22 cellular contexts compared by ENCODE assay signal in the genomic region with DNA sequence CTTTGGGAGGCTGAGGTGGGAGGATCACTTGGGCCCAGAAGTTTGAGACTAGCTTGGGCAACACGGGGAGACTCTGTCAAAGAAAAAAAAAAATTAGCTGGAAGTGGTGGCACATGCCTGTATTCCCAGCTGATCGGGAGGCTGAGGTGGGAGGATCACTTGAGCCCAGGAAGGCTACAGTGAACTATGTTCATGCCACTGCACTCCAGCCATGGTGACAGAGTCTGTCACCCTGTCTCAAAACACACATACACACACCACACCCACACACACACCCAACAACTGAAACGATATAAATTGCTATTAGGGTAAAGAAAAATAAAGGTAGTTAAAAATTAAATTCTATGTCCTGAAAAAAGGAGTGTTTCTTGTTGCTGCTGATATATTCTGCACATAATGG. TPM values are rescaled to one million over a fixed set of nuclear protein-coding genes. Genes with fewer than 3 reads are reported as not detected.
A peak's percentile ranks its signal among the peaks of the same experiment; 100 is the strongest.
DNase-seq lines count a peak whose midpoint lies in the region; ATAC-seq and TF ChIP-seq lines count a peak whose summit lies in the region.
"Had no signal": no experiment of that assay in that cellular context is flagged by ENCODE, and none has a peak within 500 bp of the region (broad histone marks: within the 10 kb centered on the region; RNA-seq: fewer than 3 reads in every experiment).

No MANE protein-coding gene starts in this region.

- TF ChIP-seq CTCF in KMS-11 (conservative IDR thresholded peaks at IDR 0.05; ENCODE audit: low read depth, low read length) (no peak), progenitor cell of endocrine pancreas (IDR thresholded peaks at IDR 0.05; ENCODE audit: unreplicated experiment) (no peak)

- no peak overlapping the region for H3K4ac ChIP-seq in mesendoderm (ENCODE audit: low read depth, low read length)

- H3K4me1 ChIP-seq in KMS-11 (ENCODE audit: low read depth, poor library complexity, severe bottlenecking), result peaks cover 97% of the 10 kb centered on the region
- no peaks in the 10 kb centered on the region for H3K4me1 ChIP-seq in mesendoderm (ENCODE audit: control insufficient read depth, low read depth, low read length)

- H4K20me1 ChIP-seq in KMS-11 (ENCODE audit: insufficient read depth), result peaks cover 81% of the 10 kb centered on the region

- peak overlapping the region; percentile 81 for H3K27ac Mint-ChIP-seq in activated CD8-positive, alpha-beta memory T cell treated with anti-CD3 and anti-CD28 coated beads, Interleukin-2, amount 10 ng/mL, durations not matched to agents 7 days and 5 days
- H3K27ac Mint-ChIP-seq in central memory CD8-positive, alpha-beta T cell (ENCODE audit: low read depth), result peak overlapping the region; percentile 80
- H3K27ac Mint-ChIP-seq in progenitor cell of endocrine pancreas, result peak overlapping the region; percentile 56
- H3K27ac Mint-ChIP-seq: activated naive CD8-positive, alpha-beta T cell treated with anti-CD3 and anti-CD28 coated beads, Interleukin-2, amount 10 ng/mL, durations not matched to agents 7 days and 5 days; stimulated activated naive CD8-positive, alpha-beta T cell treated with anti-CD3 and anti-CD28 coated beads, Interleukin-15, amount 100 ng/mL, for 72 hours had no signal

- H2BK5ac ChIP-seq in mesendoderm (ENCODE audit: low read length), result no peak overlapping the region

- H3K27me3 ChIP-seq in KMS-11 (ENCODE audit: insufficient read depth, low read depth) (no peaks in the 10 kb centered on the region), mesendoderm (ENCODE audit: insufficient read depth, low read length, poor library complexity) (no peaks in the 10 kb centered on the region)
- H3K27me3 ChIP-seq: hepatocyte, SJCRH30 had no signal

- no peak overlapping the region for H2BK120ac ChIP-seq in mesendoderm (ENCODE audit: low read depth, low read length)

- no peak for ATAC-seq in activated CD8-positive, alpha-beta memory T cell treated with anti-CD3 and anti-CD28 coated beads, Interleukin-2, amount 10 ng/mL, durations not matched to agents 7 days and 5 days
- ATAC-seq in central memory CD8-positive, alpha-beta T cell (replicated peaks; ENCODE audit: extremely low read depth, poor library complexity, severe bottlenecking), result no peak
- ATAC-seq: left cardiac atrium had no signal

- peaks cover 14% of the 10 kb centered on the region for H3K36me3 Mint-ChIP-seq in activated CD8-positive, alpha-beta memory T cell treated with anti-CD3 and anti-CD28 coated beads, Interleukin-2, amount 10 ng/mL, durations not matched to agents 7 days and 5 days
- H3K36me3 Mint-ChIP-seq in central memory CD8-positive, alpha-beta T cell (ENCODE audit: insufficient read depth), result peaks cover under 1% of the 10 kb centered on the region
- peaks cover 2% of the 10 kb centered on the region for H3K36me3 Mint-ChIP-seq in progenitor cell of endocrine pancreas (ENCODE audit: insufficient read depth)

- H3K9ac ChIP-seq in KMS-11 (peak overlapping the region; percentile 26; the same call in 1 of the 2 replicates), mesendoderm (ENCODE audit: low read length) (no peak overlapping the region)

- H3K79me1 ChIP-seq in mesendoderm (ENCODE audit: low read length), result peaks cover 2% of the 10 kb centered on the region

- no peak overlapping the region for H2AK5ac ChIP-seq in mesendoderm (ENCODE audit: low read length)

- H3K36me3 ChIP-seq in KMS-11 (ENCODE audit: insufficient read depth) (no peaks in the 10 kb centered on the region; the same call in 1 of the 2 replicates), mesendoderm (ENCODE audit: control insufficient read depth, insufficient read depth, low read length) (no peaks in the 10 kb centered on the region)
- H3K36me3 ChIP-seq: prostate gland had no signal

- H3K18ac ChIP-seq in mesendoderm (ENCODE audit: low read length), result no peak overlapping the region

- H4K8ac ChIP-seq in mesendoderm (ENCODE audit: low read depth, low read length), result no peak overlapping the region

- H3K79me2 ChIP-seq in KMS-11 (ENCODE audit: insufficient read depth, low read depth), result peaks cover 100% of the 10 kb centered on the region
- peaks cover 53% of the 10 kb centered on the region for H3K79me2 ChIP-seq in mesendoderm (ENCODE audit: control insufficient read depth, insufficient read depth, low read length)

- no peak overlapping the region for H2BK15ac ChIP-seq in mesendoderm (replicated peaks; ENCODE audit: low read depth)

- no peak overlapping the region for H3K56ac ChIP-seq in mesendoderm (ENCODE audit: low read length)

- H3K27ac ChIP-seq in KMS-11 (peak overlapping the region; percentile 73; the same call in 1 of the 2 replicates), mesendoderm (ENCODE audit: low read depth, low read length) (no peak overlapping the region)
- H3K27ac ChIP-seq: hepatocyte, prostate gland, SJCRH30 had no signal

- H3K23ac ChIP-seq in mesendoderm (ENCODE audit: low read length), result no peak overlapping the region

- H3K27me3 Mint-ChIP-seq in activated CD8-positive, alpha-beta memory T cell treated with anti-CD3 and anti-CD28 coated beads, Interleukin-2, amount 10 ng/mL, durations not matched to agents 7 days and 5 days, result no peaks in the 10 kb centered on the region
- no peaks in the 10 kb centered on the region for H3K27me3 Mint-ChIP-seq in central memory CD8-positive, alpha-beta T cell
- no peaks in the 10 kb centered on the region for H3K27me3 Mint-ChIP-seq in progenitor cell of endocrine pancreas
- H3K27me3 Mint-ChIP-seq: activated naive CD8-positive, alpha-beta T cell treated with anti-CD3 and anti-CD28 coated beads, Interleukin-2, amount 10 ng/mL, durations not matched to agents 7 days and 5 days; stimulated activated naive CD8-positive, alpha-beta T cell treated with anti-CD3 and anti-CD28 coated beads, Interleukin-15, amount 100 ng/mL, for 72 hours had no signal

- H3K4me1 Mint-ChIP-seq in activated CD8-positive, alpha-beta memory T cell treated with anti-CD3 and anti-CD28 coated beads, Interleukin-2, amount 10 ng/mL, durations not matched to agents 7 days and 5 days, result peaks cover 51% of the 10 kb centered on the region
- peaks cover 47% of the 10 kb centered on the region for H3K4me1 Mint-ChIP-seq in central memory CD8-positive, alpha-beta T cell
- H3K4me1 Mint-ChIP-seq in progenitor cell of endocrine pancreas (ENCODE audit: low read depth), result peaks cover 3% of the 10 kb centered on the region

- no peak overlapping the region for H3K4me3 Mint-ChIP-seq in activated CD8-positive, alpha-beta memory T cell treated with anti-CD3 and anti-CD28 coated beads, Interleukin-2, amount 10 ng/mL, durations not matched to agents 7 days and 5 days
- peak overlapping the region; percentile 16 for H3K4me3 Mint-ChIP-seq in central memory CD8-positive, alpha-beta T cell
- H3K4me3 Mint-ChIP-seq in progenitor cell of endocrine pancreas (ENCODE audit: low read depth), result no peak overlapping the region
- H3K4me3 Mint-ChIP-seq: stimulated activated naive CD8-positive, alpha-beta T cell treated with anti-CD3 and anti-CD28 coated beads, Interleukin-15, amount 100 ng/mL, for 72 hours had no signal

- H3K4me3 ChIP-seq in KMS-11 (IDR thresholded peaks at IDR 0.05; ENCODE audit: insufficient read depth, low read depth, low read length) (no peak overlapping the region), mesendoderm (ENCODE audit: low read length) (no peak overlapping the region)
- H3K4me3 ChIP-seq: hepatocyte, prostate gland, SJCRH30 had no signal

- H2AFZ ChIP-seq in KMS-11 (ENCODE audit: low read depth), result no peak overlapping the region
- H2AFZ ChIP-seq: hepatocyte had no signal

- no peak overlapping the region for H4K5ac ChIP-seq in mesendoderm (ENCODE audit: low read length)

- peak overlapping the region; percentile 98 for H3K4me2 ChIP-seq in KMS-11
- H3K4me2 ChIP-seq in mesendoderm (ENCODE audit: low read length), result no peak overlapping the region
- H3K4me2 ChIP-seq: hepatocyte had no signal

- H3K9me3 Mint-ChIP-seq in activated CD8-positive, alpha-beta memory T cell treated with anti-CD3 and anti-CD28 coated beads, Interleukin-2, amount 10 ng/mL, durations not matched to agents 7 days and 5 days (ENCODE audit: low read depth), result no peaks in the 10 kb centered on the region
- H3K9me3 Mint-ChIP-seq in central memory CD8-positive, alpha-beta T cell, result no peaks in the 10 kb centered on the region
- peaks cover 5% of the 10 kb centered on the region for H3K9me3 Mint-ChIP-seq in progenitor cell of endocrine pancreas (ENCODE audit: low read depth)
- H3K9me3 Mint-ChIP-seq: activated naive CD8-positive, alpha-beta T cell treated with anti-CD3 and anti-CD28 coated beads, Interleukin-2, amount 10 ng/mL, durations not matched to agents 7 days and 5 days; stimulated activated naive CD8-positive, alpha-beta T cell treated with anti-CD3 and anti-CD28 coated beads, Interleukin-15, amount 100 ng/mL, for 72 hours had no signal

- DNase-seq in activated CD8-positive, alpha-beta memory T cell treated with anti-CD3 and anti-CD28 coated beads, Interleukin-2, amount 10 ng/mL, durations not matched to agents 7 days and 5 days, result no peak
- DNase-seq in activated CD8-positive, alpha-beta memory T cell treated with anti-CD3 and anti-CD28 coated beads for 24 hours, result no peak
- DNase-seq in central memory CD8-positive, alpha-beta T cell (ENCODE audit: low spot score in 2 of 2), result no peak
- DNase-seq in progenitor cell of endocrine pancreas (ENCODE audit: low spot score, unreplicated experiment) (no peak), mesendoderm (no peak), HuH-7.5 (ENCODE audit: low spot score) (no peak), NCI-H2107 (lab: John Stamatoyannopoulos, UW) (no peak)
- DNase-seq: activated CD4-positive, CD25-positive, alpha-beta regulatory T cell treated with anti-CD3 and anti-CD28 coated beads, Interleukin-2, amount 50 U/mL, for 72 hours; activated naive CD8-positive, alpha-beta T cell treated with anti-CD3 and anti-CD28 coated beads, Interleukin-2, amount 10 ng/mL, durations not matched to agents 7 days and 5 days; central memory CD4-positive, alpha-beta T cell; dermis blood vessel endothelial cell; left cardiac atrium; mammary epithelial cell; MM.1S; NCI-H2081; NCI-H345; NCI-H748 treated with DMSO at 0.1 percent for 48 hours; SJCRH30; stimulated activated naive CD8-positive, alpha-beta T cell treated with anti-CD3 and anti-CD28 coated beads, Interleukin-15, amount 100 ng/mL, for 72 hours had no signal

- CTCF ChIA-PET in activated CD8-positive, alpha-beta memory T cell treated with anti-CD3 and anti-CD28 coated beads, Interleukin-2, amount 10 ng/mL, durations not matched to agents 7 days and 5 days (lab: Charles Lee), result no interaction called here

- no CpG with 5 or more reads among the region's 3 CpGs for WGBS in mesendoderm (ENCODE audit: extremely low coverage, insufficient coverage, low lambda C conversion rate)

RNA-seq across cellular contexts. Expression of gene PPP1R12A, which starts 7.9 kb away (rescaled TPM):
- total RNA-seq in activated CD8-positive, alpha-beta memory T cell treated with anti-CD3 and anti-CD28 coated beads, Interleukin-2, amount 10 ng/mL, durations not matched to agents 7 days and 5 days, result 100 to 1,000 TPM; 104 to 108 TPM
- 73.2 and 82.9 TPM in 2 replicates for total RNA-seq in progenitor cell of endocrine pancreas
- 171 TPM for polyA plus RNA-seq in mesendoderm (2013, experiment 1 of 2)
- 168 TPM for polyA plus RNA-seq in mesendoderm (2013, experiment 2 of 2)
